In the genomic region with DNA sequence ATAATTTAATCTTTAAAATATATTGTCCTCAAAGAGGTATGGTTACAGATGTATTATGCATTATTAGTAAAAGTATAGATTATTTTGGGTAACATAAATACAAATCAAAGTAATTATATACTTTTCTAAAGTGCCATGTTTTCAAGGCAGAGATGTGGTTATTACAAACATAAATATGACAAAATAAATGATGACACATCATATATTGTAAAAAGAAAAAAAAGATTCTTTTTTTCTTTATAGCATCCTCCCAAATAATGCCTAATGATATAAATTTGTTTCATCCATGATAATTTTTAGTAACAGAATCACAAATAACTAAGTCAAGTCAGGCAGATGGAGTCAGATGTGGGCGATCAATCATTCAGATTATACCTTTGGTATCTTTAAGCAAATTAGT, we compare ENCODE assay signal across 26 cellular contexts. TPM values are rescaled to one million over a fixed set of nuclear protein-coding genes. Genes with fewer than 3 reads are reported as not detected.
"Had no signal": no experiment of that assay in that cellular context is flagged by ENCODE, and none has a peak within 500 bp of the region (broad histone marks: within the 10 kb centered on the region; RNA-seq: fewer than 3 reads in every experiment).

No MANE protein-coding gene starts in this region.

- H3K27me3 ChIP-seq: adrenal gland, body of pancreas, breast epithelium, SJCRH30 had no signal

- H3K36me3 ChIP-seq: adrenal gland, breast epithelium had no signal

- ATAC-seq: activated CD8-positive, alpha-beta T cell treated with anti-CD3 and anti-CD28 coated beads, Interleukin-2, amount 10 ng/mL, durations not matched to agents 7 days and 5 days; activated naive CD4-positive, alpha-beta T cell treated with anti-CD3 and anti-CD28 coated beads, Interleukin-2, amount 50 U/mL, for 72 hours; body of pancreas; PC-3 had no signal

- H3K4me3 ChIP-seq: adrenal gland, body of pancreas, breast epithelium, SJCRH30, SK-N-MC had no signal

- DNase-seq: activated CD4-positive, alpha-beta T cell treated with anti-CD3 and anti-CD28 coated beads, Interleukin-2, amount 10 ng/mL, durations not matched to agents 24 days and 14 days; activated CD4-positive, alpha-beta T cell treated with anti-CD3 and anti-CD28 coated beads, Interleukin-2, amount 50 U/mL, for 48 hours; activated CD8-positive, alpha-beta T cell treated with anti-CD3 and anti-CD28 coated beads, Interleukin-2, amount 10 ng/mL, durations not matched to agents 7 days and 5 days; activated gamma-delta T cell treated with Interleukin-2 at 50 U/mL for 16 hours; activated naive CD4-positive, alpha-beta T cell treated with anti-CD3 and anti-CD28 coated beads for 36 hours; activated T-cell treated with anti-CD3 and anti-CD28 coated beads, Interleukin-2, amount 50 U/mL, for 24 hours; adrenal gland; body of pancreas; NCI-H1105; NCI-H1436; NCI-H1694; NCI-H1930; NCI-H2081 treated with DMSO at 0.1 percent for 48 hours; NCI-H345; NCI-H524 treated with DMSO at 0.1 percent for 48 hours; PC-3; SHP77; SJCRH30; T1000 had no signal

- FAIRE-seq: astrocyte had no signal

- H3K4me1 ChIP-seq: adrenal gland, body of pancreas, breast epithelium had no signal

- H3K9me3 ChIP-seq: adrenal gland, body of pancreas, breast epithelium, SJCRH30 had no signal

- H3K27ac ChIP-seq: adrenal gland, body of pancreas, breast epithelium, SJCRH30 had no signal

RNA-seq across cellular contexts. Expression of a gene that starts 29.3 kb away (rescaled TPM):
- total RNA-seq: activated CD4-positive, alpha-beta T cell treated with anti-CD3 and anti-CD28 coated beads, Interleukin-2, amount 10 ng/mL, durations not matched to agents 24 days and 14 days; activated CD8-positive, alpha-beta T cell treated with anti-CD3 and anti-CD28 coated beads, Interleukin-2, amount 10 ng/mL, durations not matched to agents 7 days and 5 days; activated naive CD4-positive, alpha-beta T cell treated with anti-CD3 and anti-CD28 coated beads for 36 hours; activated naive CD4-positive, alpha-beta T cell treated with anti-CD3 and anti-CD28 coated beads, Interleukin-2, amount 50 U/mL, for 72 hours; activated T-helper 1 cell treated with anti-CD3 and anti-CD28 coated beads, Interleukin-12 subunit alpha, Interleukin-12 subunit beta, Interleukin-2, Interleukin-4 antibody, amounts not matched to agents 30 ng/mL and 10 ng/mL and 1 ng/mL, durations not matched to agents 14 hours and 24 hours and 36 hours; T-helper 1 cell treated with Interleukin-12 subunit alpha and Interleukin-12 subunit beta and Interleukin-4 antibody, amounts not matched to agents 30 ng/mL and 1 ng/mL, for 36 hours; T-helper 2 cell treated with Interferon-gamma antibody and Interleukin-4, amounts not matched to agents 100 ng/mL and 5 ng/mL, for 36 hours had no signal
